In the genomic region with DNA sequence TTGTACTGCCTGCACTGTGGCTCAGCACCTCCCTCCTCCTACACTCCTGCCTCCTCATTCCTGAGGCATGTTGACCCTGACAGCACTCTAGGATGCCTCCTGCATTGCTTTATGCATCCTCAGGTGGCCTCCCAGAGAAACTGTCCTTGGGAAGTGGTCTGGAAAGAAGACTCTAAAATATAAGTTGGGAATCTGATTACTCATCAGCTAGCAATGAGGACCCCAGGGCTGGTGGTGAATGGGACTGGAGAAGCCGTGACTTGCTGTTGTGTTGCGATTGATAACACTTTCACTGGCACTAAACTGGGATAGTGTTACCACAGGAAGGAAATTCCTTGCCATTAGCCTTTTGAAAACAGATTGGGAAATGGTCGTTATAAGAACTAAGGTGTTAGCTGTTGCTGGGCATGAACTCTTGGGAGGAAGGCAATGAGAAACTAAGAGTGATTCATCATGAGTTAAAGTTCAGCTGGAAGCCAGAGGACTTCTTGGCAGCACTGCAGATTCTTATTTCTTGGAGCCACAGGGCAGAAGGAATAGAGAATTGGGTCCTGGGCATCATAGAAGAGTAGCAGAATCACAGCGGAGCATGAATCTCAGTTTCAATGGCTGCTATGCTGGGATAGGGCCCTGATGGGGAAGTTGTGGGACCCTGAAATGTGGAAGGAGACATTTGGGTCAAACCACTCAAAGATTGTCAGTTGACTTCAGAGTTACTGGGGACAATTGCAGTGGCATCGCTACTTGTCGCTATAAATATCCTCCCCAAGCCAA, we compare ENCODE assay signal across 13 cellular contexts. TPM values are rescaled to one million over a fixed set of nuclear protein-coding genes. Genes with fewer than 3 reads are reported as not detected.
DNase-seq lines count a peak whose midpoint lies in the region; ATAC-seq and TF ChIP-seq lines count a peak whose summit lies in the region.
"Had no signal": no experiment of that assay in that cellular context is flagged by ENCODE, and none has a peak within 500 bp of the region (broad histone marks: within the 10 kb centered on the region; RNA-seq: fewer than 3 reads in every experiment).

No MANE protein-coding gene starts in this region.

- H3K4me1 ChIP-seq in ACC112 (ENCODE audit: control insufficient read depth, insufficient read depth, low read length, unreplicated experiment): peaks cover 27% of the 10 kb centered on the region
- peaks cover 6 to 38% of the 10 kb centered on the region in 2 experiments; a peak in 3 of 4 replicates for H3K4me1 ChIP-seq in HCT116 (ENCODE audit: control insufficient read depth in 1 of 2, insufficient read depth in 2 of 2, low read length in 2 of 2)
- H3K4me1 ChIP-seq in RWPE2 (ENCODE audit: insufficient read depth, poor library complexity, severe bottlenecking): peaks cover 36% of the 10 kb centered on the region

- no TSS peak for BruUV-seq in HCT116 (replicated peaks; lab: Mats Ljungman, UMichigan)

- TF ChIP-seq CTCF in HCT116 (IDR thresholded peaks at IDR 0.05 in 2 of 3, conservative IDR thresholded peaks at IDR 0.05 in 1 of 3; ENCODE audit: borderline replicate concordance in 1 of 3, insufficient read depth in 1 of 3, low read depth in 2 of 3, low read length in 2 of 3): no peak
- no peak for TF ChIP-seq CTCF in RWPE2 (IDR thresholded peaks at IDR 0.05; ENCODE audit: poor library complexity, severe bottlenecking)

- peak overlapping the region; percentile 66 for H3K4me2 ChIP-seq in HCT116 (ENCODE audit: low read length)

- RAD21 ChIA-PET in HCT116 (lab: Charles Lee; ENCODE audit: low non-redundant PET in 1 of 2, low total read pairs in 2 of 2, uncharacterized antibody in 2 of 2, unreplicated experiment in 2 of 2): no interaction called here

- H3K9ac ChIP-seq in HCT116 (ENCODE audit: low read length): no peak overlapping the region

- no peaks in the 10 kb centered on the region for H3K79me2 ChIP-seq in ACC112 (ENCODE audit: control insufficient read depth, insufficient read depth, low read length, unreplicated experiment)
- no peaks in the 10 kb centered on the region for H3K79me2 ChIP-seq in HCT116 (ENCODE audit: insufficient read depth, low read length)

- H3K4me3 Mint-ChIP-seq in activated CD4-positive, alpha-beta memory T cell treated with anti-CD3 and anti-CD28 coated beads, Interleukin-2, amount 10 ng/mL, durations not matched to agents 7 days and 5 days: no peak overlapping the region
- H3K4me3 Mint-ChIP-seq: CD4-positive, alpha-beta T cell had no signal

- no peaks in the 10 kb centered on the region for H3K9me2 ChIP-seq in HCT116 (ENCODE audit: insufficient read depth)

- H4K20me1 ChIP-seq in HCT116 (ENCODE audit: insufficient read depth): no peaks in the 10 kb centered on the region

- H3K4me1 Mint-ChIP-seq in activated CD4-positive, alpha-beta memory T cell treated with anti-CD3 and anti-CD28 coated beads, Interleukin-2, amount 10 ng/mL, durations not matched to agents 7 days and 5 days: no peaks in the 10 kb centered on the region

- DNase-seq in HCT116 (ENCODE audit: low read depth, low spot score) (peak; percentile 8), RWPE2 (ENCODE audit: low spot score) (peak; percentile 83), glomerular endothelial cell (ENCODE audit: extremely low read depth, low read depth, low spot score) (peak; percentile 71), NCI-H748 (lab: John Stamatoyannopoulos, UW; ENCODE audit: unreplicated experiment) (no peak), GF-D8 (lab: John Stamatoyannopoulos, UW) (no peak)
- no peak for DNase-seq in activated CD4-positive, alpha-beta memory T cell treated with anti-CD3 and anti-CD28 coated beads, Interleukin-2, amount 10 ng/mL, durations not matched to agents 7 days and 5 days
- DNase-seq: activated CD4-positive, CD25-positive, alpha-beta regulatory T cell; CD4-positive, alpha-beta T cell; effector CD4-positive, alpha-beta T cell; NCI-H1092; occipital lobe had no signal

- no peaks in the 10 kb centered on the region for H3K27me3 Mint-ChIP-seq in activated CD4-positive, alpha-beta memory T cell treated with anti-CD3 and anti-CD28 coated beads, Interleukin-2, amount 10 ng/mL, durations not matched to agents 7 days and 5 days
- H3K27me3 Mint-ChIP-seq: CD4-positive, alpha-beta T cell had no signal

- POLR2A ChIA-PET in HCT116 (lab: Charles Lee): no interaction called here
- POLR2A ChIA-PET in activated CD4-positive, alpha-beta memory T cell treated with anti-CD3 and anti-CD28 coated beads, Interleukin-2, amount 10 ng/mL, durations not matched to agents 7 days and 5 days (lab: Charles Lee): no interaction called here

- H3K4me3 ChIP-seq in ACC112 (ENCODE audit: low read depth, low read length) (0 out of 2 replicates have a peak overlapping the region, but pooled peaks have one; percentile 0), HCT116 (replicated peaks in 1 of 2; ENCODE audit: low read depth in 1 of 2, low read length in 2 of 2) (peak overlapping the region in 1 of 2 experiments; percentile 23; a peak in 1 of 4 replicates), RWPE2 (ENCODE audit: severe bottlenecking) (no peak overlapping the region)

- H3K36me3 ChIP-seq in ACC112 (ENCODE audit: insufficient read depth, low read length): no peaks in the 10 kb centered on the region
- no peaks in the 10 kb centered on the region for H3K36me3 ChIP-seq in HCT116 (ENCODE audit: control insufficient read depth in 1 of 2, insufficient read depth in 2 of 2, low read length in 2 of 2)
- H3K36me3 ChIP-seq in RWPE2 (ENCODE audit: low read depth): no peaks in the 10 kb centered on the region

- peaks cover 3% of the 10 kb centered on the region for H3K36me3 Mint-ChIP-seq in activated CD4-positive, alpha-beta memory T cell treated with anti-CD3 and anti-CD28 coated beads, Interleukin-2, amount 10 ng/mL, durations not matched to agents 7 days and 5 days (ENCODE audit: low read depth)

- H3K9me3 Mint-ChIP-seq in activated CD4-positive, alpha-beta memory T cell treated with anti-CD3 and anti-CD28 coated beads, Interleukin-2, amount 10 ng/mL, durations not matched to agents 7 days and 5 days: peaks cover 4% of the 10 kb centered on the region
- H3K9me3 Mint-ChIP-seq: CD4-positive, alpha-beta T cell had no signal

- H3K27me3 ChIP-seq in ACC112 (ENCODE audit: insufficient read depth, low read length): peaks cover 5% of the 10 kb centered on the region
- H3K27me3 ChIP-seq in HCT116 (ENCODE audit: insufficient read depth, low read length): no peaks in the 10 kb centered on the region
- no peaks in the 10 kb centered on the region for H3K27me3 ChIP-seq in RWPE2 (ENCODE audit: insufficient read depth, poor library complexity, severe bottlenecking)

- H3K9me3 ChIP-seq in HCT116 (ENCODE audit: control insufficient read depth in 1 of 2, insufficient read depth in 1 of 2, low read depth in 1 of 2, low read length in 2 of 2) (no peaks in the 10 kb centered on the region), RWPE2 (ENCODE audit: severe bottlenecking) (no peaks in the 10 kb centered on the region)

- H2AFZ ChIP-seq in ACC112 (ENCODE audit: low read length, unreplicated experiment): no peak overlapping the region
- no peak overlapping the region for H2AFZ ChIP-seq in HCT116 (ENCODE audit: low read depth, low read length, poor library complexity, severe bottlenecking)

- no peak for TF ChIP-seq POLR2A in HCT116 (IDR thresholded peaks at IDR 0.05; ENCODE audit: borderline replicate concordance, extremely low read depth, insufficient read depth, insufficient read length)

- intact Hi-C loops in HCT116 (cut with micrococcal nuclease): loop anchor here (1.0 kb wide), 1 partner anchor 48 kb away; no protein-coding TSS in a partner anchor

- ATAC-seq in HCT116 (peak; percentile 55), RWPE2 (ENCODE audit: low read depth) (peak; percentile 93), HG02970 (IDR thresholded peaks at IDR 0.05; ENCODE audit: low FRiP score, unreplicated experiment) (no peak)

- no peak overlapping the region for H3K27ac Mint-ChIP-seq in activated CD4-positive, alpha-beta memory T cell treated with anti-CD3 and anti-CD28 coated beads, Interleukin-2, amount 10 ng/mL, durations not matched to agents 7 days and 5 days
- H3K27ac Mint-ChIP-seq: CD4-positive, alpha-beta T cell had no signal

- CTCF ChIA-PET in HCT116 (lab: Charles Lee): interaction anchor here (1.2 kb wide), 1 partner anchor 64 kb away, joined by 4 read pairs; no protein-coding TSS in a partner anchor
- CTCF ChIA-PET in activated CD4-positive, alpha-beta memory T cell treated with anti-CD3 and anti-CD28 coated beads, Interleukin-2, amount 10 ng/mL, durations not matched to agents 7 days and 5 days (lab: Charles Lee): no interaction called here

- no peak for TF ChIP-seq RAD21 in HCT116 (IDR thresholded peaks at IDR 0.05; ENCODE audit: low read depth)

- H3K27ac ChIP-seq in ACC112 (ENCODE audit: low read depth, low read length) (peak overlapping the region; percentile 39), HCT116 (ENCODE audit: low read depth, low read length) (no peak overlapping the region), RWPE2 (ENCODE audit: poor library complexity, severe bottlenecking) (peak overlapping the region; percentile 72)

TF ChIP-seq in HCT116, 20 proteins besides CTCF, POLR2A, EP300 and RAD21:
- TF ChIP-seq POLR2AphosphoS5 (IDR thresholded peaks at IDR 0.05; ENCODE audit: low read depth, low read length): no peak
- 0 out of 2 replicates have a peak, but pooled peaks have one; percentile 35 for TF ChIP-seq FOSL1 (IDR thresholded peaks at IDR 0.05; ENCODE audit: low read depth)
- peak; percentile 31; the same call in 1 of the 2 replicates for TF ChIP-seq JUND (IDR thresholded peaks at IDR 0.05)
- no peak for TF ChIP-seq ZFX (IDR thresholded peaks at IDR 0.05)
- peak; percentile 32; the same call in 1 of the 2 replicates for TF ChIP-seq CEBPB (IDR thresholded peaks at IDR 0.05; ENCODE audit: low read depth)
- no peak for TF ChIP-seq ELF1 (IDR thresholded peaks at IDR 0.05; ENCODE audit: borderline replicate concordance, low read depth)
- TF ChIP-seq SIN3A (IDR thresholded peaks at IDR 0.05; ENCODE audit: low read depth): no peak
- no peak for TF ChIP-seq TCF7L2 (IDR thresholded peaks at IDR 0.05; ENCODE audit: borderline replicate concordance, extremely low read depth, insufficient read depth, insufficient read length)
- peak; percentile 51 for TF ChIP-seq SP1 (IDR thresholded peaks at IDR 0.05; ENCODE audit: low read depth)

RNA-seq across cellular contexts. Expression of gene SIRPD, which starts 10.1 kb away (rescaled TPM):
- total RNA-seq in HCT116 (2021; ENCODE audit: unreplicated experiment) (not detected), glomerular endothelial cell (0.19 TPM in 1 of 2 replicates, not detected in the other)
- not detected in 2 replicates for polyA plus RNA-seq in HCT116 (2012)
- total RNA-seq in activated CD4-positive, alpha-beta memory T cell treated with anti-CD3 and anti-CD28 coated beads, Interleukin-2, amount 10 ng/mL, durations not matched to agents 7 days and 5 days: under 1 TPM in 1 of 2 experiments, not detected in 1; 0.15 TPM
- total RNA-seq: occipital lobe had no signal

RNA-seq across cellular contexts. Expression of gene SIRPB1, which starts 52.2 kb away (rescaled TPM):
- total RNA-seq in HCT116 (2021; ENCODE audit: unreplicated experiment): 1.9 TPM
- 0.98 and 1.2 TPM in 2 replicates for polyA plus RNA-seq in HCT116 (2012)
- total RNA-seq in glomerular endothelial cell: 4.1 and 5.0 TPM in 2 replicates
- total RNA-seq in activated CD4-positive, alpha-beta memory T cell treated with anti-CD3 and anti-CD28 coated beads, Interleukin-2, amount 10 ng/mL, durations not matched to agents 7 days and 5 days: 1 to 10 TPM; 5.1 to 7.1 TPM

Comparison
In these comparisons a context has a peak if more than half of its experiments do, and no peak if none do; other contexts are left out.
1. DNase-seq: peak in HCT116 (single experiment), RWPE2 (single experiment) and glomerular endothelial cell (single experiment); none in NCI-H748 (single experiment), GF-D8 (single experiment) and activated CD4-positive, alpha-beta memory T cell treated with anti-CD3 and anti-CD28 coated beads, Interleukin-2, amount 10 ng/mL, durations not matched to agents 7 days and 5 days (single experiment).